In the genomic region with DNA sequence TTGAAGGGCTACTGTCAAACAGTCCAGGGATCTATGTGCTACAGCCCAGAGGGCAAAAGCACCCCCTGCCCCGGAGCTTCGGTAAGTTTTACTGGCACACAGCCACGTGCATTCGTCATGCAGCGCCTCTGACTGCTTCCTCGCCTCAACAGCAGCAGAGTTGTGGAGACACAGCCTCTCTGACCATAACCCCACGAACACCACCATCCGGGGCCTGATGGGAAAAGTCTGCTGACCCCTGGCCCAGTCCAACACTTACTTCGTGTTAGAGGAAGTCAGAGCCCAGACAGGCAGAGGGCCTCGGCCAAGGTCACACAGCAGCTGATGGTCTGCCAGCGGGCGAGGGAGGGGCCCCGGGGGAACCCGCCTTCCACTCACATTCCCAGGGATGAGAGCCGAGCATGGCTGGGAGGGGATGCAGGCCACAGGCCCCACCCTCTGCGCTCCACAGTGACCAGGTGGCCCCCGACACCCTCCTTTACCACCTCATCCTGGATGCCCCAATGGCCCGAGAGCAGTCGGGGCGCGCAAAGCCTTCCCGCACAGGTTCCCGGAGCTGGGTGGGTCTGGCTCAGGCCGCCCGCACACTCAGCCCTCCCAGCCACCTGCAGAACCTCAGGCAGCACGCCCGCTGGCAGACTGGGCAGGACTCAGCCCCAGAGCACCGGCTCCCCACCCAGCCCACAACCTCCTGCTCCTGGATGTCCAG, we compare ENCODE assay signal across 12 cellular contexts. TPM values are rescaled to one million over a fixed set of nuclear protein-coding genes. Genes with fewer than 3 reads are reported as not detected.
A peak's percentile ranks its signal among the peaks of the same experiment; 100 is the strongest.
DNase-seq lines count a peak whose midpoint lies in the region; ATAC-seq and TF ChIP-seq lines count a peak whose summit lies in the region.
"Had no signal": no experiment of that assay in that cellular context is flagged by ENCODE, and none has a peak within 500 bp of the region (broad histone marks: within the 10 kb centered on the region; RNA-seq: fewer than 3 reads in every experiment).

No MANE protein-coding gene starts in this region.

- TF ChIP-seq POLR2A in tibial nerve (IDR thresholded peaks at IDR 0.05): no peak

- H3K9me3 ChIP-seq in tibial nerve: no peaks in the 10 kb centered on the region

- DNase-seq in MV-4-11 (lab: John Stamatoyannopoulos, UW) (peak; percentile 33), cardiac fibroblast (ENCODE audit: low read depth in 2 of 2) (peak; percentile 72), left lobe of liver (ENCODE audit: low spot score) (no peak), tibial nerve (ENCODE audit: low spot score in 2 of 2) (no peak), NCI-H146 treated with DMSO at 0.1 percent for 48 hours (lab: John Stamatoyannopoulos, UW; ENCODE audit: unreplicated experiment) (no peak), foreskin melanocyte (no peak)
- DNase-seq in stimulated activated CD4-positive, alpha-beta T cell treated with anti-CD3 and anti-CD28 coated beads, Interleukin-4, amount 100 ng/mL, for 1 hour: no peak
- DNase-seq: activated CD4-positive, alpha-beta T cell treated with anti-CD3 and anti-CD28 coated beads for 36 hours; activated naive CD4-positive, alpha-beta T cell treated with anti-CD3 and anti-CD28 coated beads, Interleukin-2, amount 10 ng/mL, durations not matched to agents 7 days and 5 days; NCI-H2081; SIG-M5; stimulated activated naive CD4-positive, alpha-beta T cell treated with Interleukin-2 at 50 U/mL for 16 hours had no signal

- no peaks in the 10 kb centered on the region for H3K27me3 ChIP-seq in tibial nerve

- peaks cover 0 to 38% (median 18%) of the 10 kb centered on the region in 4 donors for H3K4me1 ChIP-seq in tibial nerve

- TF ChIP-seq CTCF in cardiac fibroblast (IDR thresholded peaks at IDR 0.05; ENCODE audit: low read depth, low read length) (no peak), tibial nerve (IDR thresholded peaks at IDR 0.05) (no peak)

- no peak overlapping the region for H3K4me3 ChIP-seq in cardiac fibroblast (replicated peaks in 1 of 2; ENCODE audit: low read depth in 2 of 2, low read length in 2 of 2)
- no peak overlapping the region for H3K4me3 ChIP-seq in tibial nerve

- no peak for TF ChIP-seq EP300 in tibial nerve (IDR thresholded peaks at IDR 0.05)

- WGBS in tibial nerve, 2 donors: 44 to 56% methylated on average over 22 to 26 of the region's 28 CpGs

- ATAC-seq in left lobe of liver: peak; percentile 13

- peaks cover 0 to 27% (median 0%) of the 10 kb centered on the region in 3 donors for H3K36me3 ChIP-seq in tibial nerve

- H3K27ac ChIP-seq in tibial nerve: peak overlapping the region in 3 of 4 donors; percentile 24 to 69 (median 64)

RNA-seq across cellular contexts. Expression of gene CBARP, which starts 5.0 kb away (rescaled TPM):
- 0.38 TPM for total RNA-seq in left lobe of liver
- total RNA-seq in tibial nerve: 1 to 10 TPM in 2 of 4 donors, under 1 TPM in 2; 0.22 to 3.9 (median 1.4) TPM

RNA-seq across cellular contexts. Expression of gene ATP5F1D, which starts 8.7 kb away (rescaled TPM):
- total RNA-seq in left lobe of liver: 282 TPM
- 100 to 1,000 TPM in 3 of 4 donors, 10 to 100 TPM in 1; 67.5 to 140 (median 127) TPM for total RNA-seq in tibial nerve

RNA-seq across cellular contexts. Expression of gene MIDN, which starts 15.6 kb away (rescaled TPM):
- total RNA-seq in left lobe of liver (51.7 TPM), tibial nerve (10 to 100 TPM; 17.4 to 51.9 (median 39.4) TPM)

RNA-seq across cellular contexts. Expression of gene STK11, which starts 27.2 kb away (rescaled TPM):
- 33.1 TPM for total RNA-seq in left lobe of liver
- 10 to 100 TPM; 52.5 to 91.2 (median 68.7) TPM for total RNA-seq in tibial nerve

RNA-seq across cellular contexts. Expression of gene CIRBP, which starts 36.3 kb away (rescaled TPM):
- total RNA-seq in left lobe of liver (125 TPM), tibial nerve (100 to 1,000 TPM; 389 to 640 (median 576) TPM)

Comparison
In these comparisons a context has a peak if more than half of its experiments do, and no peak if none do; other contexts are left out.
1. DNase-seq: peak in MV-4-11 (single experiment) and cardiac fibroblast (2 of 2); none in left lobe of liver (single experiment), tibial nerve (0 of 2), stimulated activated CD4-positive, alpha-beta T cell treated with anti-CD3 and anti-CD28 coated beads, Interleukin-4, amount 100 ng/mL, for 1 hour (single experiment), NCI-H146 treated with DMSO at 0.1 percent for 48 hours (single experiment) and foreskin melanocyte (single experiment).